Comparison of ENCODE assay signal across 30 cellular contexts in genomic region chr1:7153464-7153863, GRCh38.
"Had no signal": no experiment of that assay in that cellular context is flagged by ENCODE, and none has a peak within 500 bp of the region (broad histone marks: within the 10 kb centered on the region; RNA-seq: fewer than 3 reads in every experiment).

No MANE protein-coding gene starts in this region.

- H3K4me1 Mint-ChIP-seq: activated CD4-positive, alpha-beta T cell treated with anti-CD3 and anti-CD28 coated beads for 36 hours; activated naive CD4-positive, alpha-beta T cell treated with anti-CD3 and anti-CD28 coated beads, Interleukin-2, amount 50 U/mL, for 24 hours had no signal

- H3K4me3 Mint-ChIP-seq: activated CD4-positive, alpha-beta T cell treated with anti-CD3 and anti-CD28 coated beads for 36 hours; activated CD4-positive, alpha-beta T cell treated with anti-CD3 and anti-CD28 coated beads, Interleukin-2, amount 10 ng/mL, durations not matched to agents 7 days and 5 days; activated CD8-positive, alpha-beta T cell treated with anti-CD3 and anti-CD28 coated beads, Interleukin-2, amount 10 ng/mL, durations not matched to agents 7 days and 5 days; activated naive CD4-positive, alpha-beta T cell treated with anti-CD3 and anti-CD28 coated beads, Interleukin-2, amount 50 U/mL, for 24 hours; activated naive CD8-positive, alpha-beta T cell treated with anti-CD3 and anti-CD28 coated beads, Interleukin-2, amount 10 ng/mL, durations not matched to agents 7 days and 5 days; activated T-cell treated with anti-CD3 and anti-CD28 coated beads, Interleukin-2, amount 50 U/mL, for 24 hours had no signal

- H3K27me3 ChIP-seq: ascending aorta, MG63 had no signal

- H3K36me3 ChIP-seq: ascending aorta, MG63 had no signal

- H3K4me3 ChIP-seq: ascending aorta, MG63, PC-9 had no signal

- H3K27ac Mint-ChIP-seq: activated CD4-positive, alpha-beta T cell treated with anti-CD3 and anti-CD28 coated beads for 36 hours; activated CD4-positive, alpha-beta T cell treated with anti-CD3 and anti-CD28 coated beads, Interleukin-2, amount 10 ng/mL, durations not matched to agents 7 days and 5 days; activated CD8-positive, alpha-beta T cell treated with anti-CD3 and anti-CD28 coated beads, Interleukin-2, amount 10 ng/mL, durations not matched to agents 7 days and 5 days; activated naive CD4-positive, alpha-beta T cell treated with anti-CD3 and anti-CD28 coated beads, Interleukin-2, amount 50 U/mL, for 24 hours; activated naive CD8-positive, alpha-beta T cell treated with anti-CD3 and anti-CD28 coated beads, Interleukin-2, amount 10 ng/mL, durations not matched to agents 7 days and 5 days; activated T-cell treated with anti-CD3 and anti-CD28 coated beads, Interleukin-2, amount 50 U/mL, for 24 hours; activated T-helper 2 cell treated with anti-CD3 and anti-CD28 coated beads, Interferon-gamma antibody, Interleukin-2, Interleukin-4, amounts not matched to agents 10 μg/mL and 5 μg/mL and 100 μg/mL, durations not matched to agents 14 hours and 24 hours and 36 hours had no signal

- H3K27me3 Mint-ChIP-seq: activated CD4-positive, alpha-beta T cell treated with anti-CD3 and anti-CD28 coated beads for 36 hours; activated CD4-positive, alpha-beta T cell treated with anti-CD3 and anti-CD28 coated beads, Interleukin-2, amount 10 ng/mL, durations not matched to agents 7 days and 5 days; activated naive CD4-positive, alpha-beta T cell treated with anti-CD3 and anti-CD28 coated beads, Interleukin-2, amount 50 U/mL, for 24 hours; activated naive CD8-positive, alpha-beta T cell treated with anti-CD3 and anti-CD28 coated beads, Interleukin-2, amount 10 ng/mL, durations not matched to agents 7 days and 5 days had no signal

- DNase-seq: activated CD4-positive, alpha-beta T cell treated with anti-CD3 and anti-CD28 coated beads for 36 hours; activated CD4-positive, alpha-beta T cell treated with anti-CD3 and anti-CD28 coated beads, Interleukin-2, amount 10 ng/mL, durations not matched to agents 7 days and 5 days; activated CD4-positive, alpha-beta T cell treated with anti-CD3 and anti-CD28 coated beads, Interleukin-2, amount 50 U/mL, for 48 hours; activated CD8-positive, alpha-beta T cell treated with anti-CD3 and anti-CD28 coated beads, Interleukin-2, amount 10 ng/mL, durations not matched to agents 7 days and 5 days; activated gamma-delta T cell; activated naive CD4-positive, alpha-beta T cell treated with Interleukin-2 at 50 U/mL for 16 hours; activated naive CD8-positive, alpha-beta T cell treated with anti-CD3 and anti-CD28 coated beads, Interleukin-2, amount 10 ng/mL, durations not matched to agents 7 days and 5 days; activated T-cell treated with anti-CD3 and anti-CD28 coated beads, Interleukin-2, amount 50 U/mL, for 24 hours; amygdala; Kasumi-1; KG1; MG63; NCI-H1048; NCI-H1105 treated with DMSO at 0.1 percent for 48 hours; NCI-H1436; NCI-H1694; NCI-H1930; NCI-H2081 treated with DMSO at 0.1 percent for 48 hours; NCI-H510A; NCI-H526; NCI-H748 treated with DMSO at 0.1 percent for 48 hours; NK-92 treated with Interleukin-12 subunit alpha and Interleukin-12 subunit beta, amount 100 ng/mL, for 24 hours; PC-9; SIG-M5; T1000 had no signal

- ATAC-seq: activated CD4-positive, alpha-beta T cell treated with anti-CD3 and anti-CD28 coated beads for 36 hours; activated CD4-positive, CD25-positive, alpha-beta regulatory T cell treated with anti-CD3 and anti-CD28 coated beads, Interleukin-2, amount 50 U/mL, for 24 hours; activated CD8-positive, alpha-beta T cell treated with anti-CD3 and anti-CD28 coated beads, Interleukin-2, amount 10 ng/mL, durations not matched to agents 7 days and 5 days; Right ventricle myocardium inferior had no signal

- H3K36me3 Mint-ChIP-seq: activated naive CD4-positive, alpha-beta T cell treated with anti-CD3 and anti-CD28 coated beads, Interleukin-2, amount 50 U/mL, for 24 hours; activated naive CD8-positive, alpha-beta T cell treated with anti-CD3 and anti-CD28 coated beads, Interleukin-2, amount 10 ng/mL, durations not matched to agents 7 days and 5 days had no signal

- H3K9me3 Mint-ChIP-seq: activated CD4-positive, alpha-beta T cell treated with anti-CD3 and anti-CD28 coated beads, Interleukin-2, amount 10 ng/mL, durations not matched to agents 7 days and 5 days; activated naive CD4-positive, alpha-beta T cell treated with anti-CD3 and anti-CD28 coated beads, Interleukin-2, amount 50 U/mL, for 24 hours; activated naive CD8-positive, alpha-beta T cell treated with anti-CD3 and anti-CD28 coated beads, Interleukin-2, amount 10 ng/mL, durations not matched to agents 7 days and 5 days; activated T-cell treated with anti-CD3 and anti-CD28 coated beads, Interleukin-2, amount 50 U/mL, for 24 hours; activated T-helper 2 cell treated with anti-CD3 and anti-CD28 coated beads, Interferon-gamma antibody, Interleukin-2, Interleukin-4, amounts not matched to agents 10 μg/mL and 5 μg/mL and 100 μg/mL, durations not matched to agents 14 hours and 24 hours and 36 hours had no signal
